ENCODE assay signal across 10 cellular contexts in the genomic region with DNA sequence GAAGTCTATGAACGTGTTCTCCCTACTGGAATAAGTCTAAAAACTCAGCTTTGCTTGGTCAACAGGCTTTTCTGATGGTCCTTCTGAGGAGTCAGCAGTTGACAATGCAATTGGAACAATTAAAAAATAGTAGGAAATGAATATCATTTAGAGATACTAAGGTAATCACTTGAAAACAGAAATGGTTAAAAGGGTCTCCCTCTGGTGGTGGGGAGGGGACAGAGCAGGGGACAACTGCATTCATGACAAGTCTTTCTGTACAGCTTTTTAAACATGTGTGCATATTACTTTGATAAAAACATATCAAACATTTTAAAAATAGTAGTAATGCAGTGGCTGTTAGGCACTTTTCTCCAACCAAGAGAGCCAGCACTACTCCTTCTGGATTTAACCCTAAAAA.
DNase-seq lines count a peak whose midpoint lies in the region; ATAC-seq, FAIRE-seq and TF ChIP-seq lines count a peak whose summit lies in the region.
"Had no signal": no experiment of that assay in that cellular context is flagged by ENCODE, and none has a peak within 500 bp of the region (broad histone marks: within the 10 kb centered on the region; RNA-seq: fewer than 3 reads in every experiment).

No MANE protein-coding gene starts in this region.

- H3K4me2 ChIP-seq in keratinocyte (ENCODE audit: control insufficient read depth, extremely low read depth, insufficient read depth, low read depth, low read length) = no peak overlapping the region
- H3K4me2 ChIP-seq: BLaER1 had no signal

- H3K4me1 ChIP-seq in HAP-1 (no peaks in the 10 kb centered on the region), keratinocyte (ENCODE audit: control insufficient read depth, extremely low read depth, insufficient read depth, low read length) (no peaks in the 10 kb centered on the region)

- DNase-seq in DMS53 (lab: John Stamatoyannopoulos, UW) (peak; percentile 5), DMS53 treated with DMSO at 0.1 percent for 48 hours (lab: John Stamatoyannopoulos, UW; ENCODE audit: unreplicated experiment) (no peak), HAP-1 (ENCODE audit: low spot score in 2 of 2) (peak; percentile 50 to 58), SHP77 treated with DMSO at 0.1 percent for 48 hours (lab: John Stamatoyannopoulos, UW) (peak; percentile 8), keratinocyte (ENCODE audit: low read depth, low spot score) (no peak), HPDE6-E6E7 (ENCODE audit: extremely low spot score) (no peak), NCI-H2029 (lab: John Stamatoyannopoulos, UW) (no peak)

- H3K9me3 ChIP-seq in HAP-1 = no peaks in the 10 kb centered on the region
- no peaks in the 10 kb centered on the region for H3K9me3 ChIP-seq in keratinocyte (ENCODE audit: control insufficient read depth, low read depth, low read length)
- H3K9me3 ChIP-seq: BLaER1 had no signal

- no peak for FAIRE-seq in keratinocyte (lab: Jason Lieb, UNC)
- FAIRE-seq: TTC549 had no signal

- TF ChIP-seq CTCF in keratinocyte (optimal IDR thresholded peaks at IDR 0.05 in 1 of 3, IDR thresholded peaks at IDR 0.05 in 1 of 3, conservative IDR thresholded peaks at IDR 0.05 in 1 of 3; ENCODE audit: extremely low read depth in 1 of 3, insufficient read depth in 2 of 3, low read length in 3 of 3) = peak; percentile 20 to 33 (median 29)

- dilution Hi-C loops in keratinocyte (cut with MboI; ENCODE audit: extremely low pct_ligation_motif_present, low sequenced_read_pairs) = no loop called here

- H3K9ac ChIP-seq in keratinocyte (ENCODE audit: control insufficient read depth, extremely low read depth, insufficient read depth, low read length) = no peak overlapping the region
- H3K9ac ChIP-seq: BLaER1 had no signal

- no peak overlapping the region for H2AFZ ChIP-seq in keratinocyte (ENCODE audit: control insufficient read depth, low read length)

- no peaks in the 10 kb centered on the region for H3K9me1 ChIP-seq in keratinocyte (ENCODE audit: control insufficient read depth, extremely low read depth, insufficient read depth, low read length)

- H3K79me2 ChIP-seq in keratinocyte (ENCODE audit: control insufficient read depth, insufficient read depth, low read length) = no peaks in the 10 kb centered on the region

- no peaks in the 10 kb centered on the region for H3K27me3 ChIP-seq in HAP-1 (ENCODE audit: low read depth)
- no peaks in the 10 kb centered on the region for H3K27me3 ChIP-seq in keratinocyte (ENCODE audit: control insufficient read depth, extremely low read depth, insufficient read depth, low read length)
- H3K27me3 ChIP-seq: BLaER1 had no signal

- no peak overlapping the region for H3K27ac ChIP-seq in keratinocyte (ENCODE audit: control insufficient read depth, insufficient read depth, low read length)
- H3K27ac ChIP-seq: BLaER1 had no signal

- H3K36me3 ChIP-seq in HAP-1 (replicated peaks) = no peaks in the 10 kb centered on the region
- H3K36me3 ChIP-seq in keratinocyte (ENCODE audit: control insufficient read depth in 2 of 2, extremely low read depth in 1 of 2, insufficient read depth in 2 of 2, low read length in 2 of 2) = no peaks in the 10 kb centered on the region
- H3K36me3 ChIP-seq: BLaER1 had no signal

- no peaks in the 10 kb centered on the region for H4K20me1 ChIP-seq in keratinocyte (ENCODE audit: control insufficient read depth, extremely low read depth, insufficient read depth, low read length)
- H4K20me1 ChIP-seq: BLaER1 had no signal

- in situ Hi-C loops in HAP-1 (cut with MboI; ENCODE audit: low sequenced_read_pairs) = no loop called here

- ATAC-seq in GM21576 (IDR thresholded peaks at IDR 0.05; ENCODE audit: unreplicated experiment) = no peak

- H3K4me3 ChIP-seq in HAP-1 (no peak overlapping the region), keratinocyte (ENCODE audit: control insufficient read depth in 2 of 3, extremely low read depth in 1 of 3, insufficient read depth in 2 of 3, low read depth in 1 of 3, low read length in 3 of 3) (no peak overlapping the region)
- H3K4me3 ChIP-seq: BLaER1 had no signal

Comparison
In these comparisons a context has a peak if more than half of its experiments do, and no peak if none do; other contexts are left out.
1. DNase-seq: peak in DMS53 (single experiment), HAP-1 (2 of 2) and SHP77 treated with DMSO at 0.1 percent for 48 hours (single experiment); none in DMS53 treated with DMSO at 0.1 percent for 48 hours (single experiment), keratinocyte (single experiment), HPDE6-E6E7 (single experiment) and NCI-H2029 (single experiment).